Comparison of ENCODE assay signal across 24 cellular contexts in the genomic region with DNA sequence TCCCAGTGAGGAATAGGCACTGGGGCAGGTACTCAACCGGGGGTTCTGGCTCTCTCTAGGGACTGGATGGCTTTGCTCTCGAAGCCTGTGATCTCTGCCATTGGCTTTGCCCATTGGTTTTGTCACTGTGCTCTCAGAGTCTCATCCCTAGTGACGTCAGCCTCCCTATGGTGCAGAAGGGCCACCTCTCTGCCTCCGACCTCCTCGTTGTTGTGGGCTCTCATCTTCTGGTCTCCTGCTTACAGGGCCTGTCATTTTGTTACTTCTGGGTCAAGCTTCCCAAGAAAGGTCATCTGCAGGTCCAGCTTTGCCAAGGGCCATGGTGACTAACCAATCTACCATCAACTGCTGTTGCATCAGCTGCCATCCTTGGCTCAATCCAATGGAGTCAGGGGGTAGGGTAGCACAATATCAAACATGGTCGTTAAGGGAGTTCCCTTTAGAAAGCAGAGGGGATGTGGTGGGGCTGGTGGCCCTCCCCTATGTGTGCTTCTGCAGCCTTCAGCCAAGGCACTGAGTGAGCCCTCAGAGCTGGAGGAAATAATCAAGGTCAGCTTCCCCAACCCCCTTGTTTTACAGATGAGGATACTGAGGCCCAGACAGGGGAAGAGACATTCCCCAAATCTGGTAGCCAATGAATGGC. TPM values are rescaled to one million over a fixed set of nuclear protein-coding genes. Genes with fewer than 3 reads are reported as not detected.
DNase-seq lines count a peak whose midpoint lies in the region; ATAC-seq, FAIRE-seq and TF ChIP-seq lines count a peak whose summit lies in the region.
"Had no signal": no experiment of that assay in that cellular context is flagged by ENCODE, and none has a peak within 500 bp of the region (broad histone marks: within the 10 kb centered on the region; RNA-seq: fewer than 3 reads in every experiment).

No MANE protein-coding gene starts in this region.

- TF ChIP-seq EP300 in H1 (IDR thresholded peaks at IDR 0.05; ENCODE audit: borderline replicate concordance in 1 of 2, low read depth in 2 of 2, low read length in 2 of 2), result no peak

- CTCF ChIA-PET in H1 (lab: Charles Lee; ENCODE audit: partially characterized antibody), result interaction anchor here (0.7 to 13.2 kb wide), 8 partner anchors 9 to 325 kb away, joined by 3 to 176 read pairs (median 7); a partner anchor contains a TSS

- no peak for TF ChIP-seq CTCF in H9 (conservative IDR thresholded peaks at IDR 0.05)
- no peak for TF ChIP-seq CTCF in H1 (IDR thresholded peaks at IDR 0.05; ENCODE audit: control extremely low read depth in 1 of 3, insufficient read depth in 1 of 3, low read depth in 1 of 3, low read length in 3 of 3)
- TF ChIP-seq CTCF in BE2C (IDR thresholded peaks at IDR 0.05; ENCODE audit: low read depth, low read length), result no peak

- H2BK5ac ChIP-seq in H9 (ENCODE audit: insufficient read length, low read length) (no peak overlapping the region), H1 (ENCODE audit: low read depth, low read length) (no peak overlapping the region), neuronal stem cell (ENCODE audit: low read length) (no peak overlapping the region)

- no peak overlapping the region for H4K5ac ChIP-seq in H9 (ENCODE audit: insufficient read length, low read depth, low read length)
- no peak overlapping the region for H4K5ac ChIP-seq in H1 (ENCODE audit: insufficient read length, low read depth, low read length)

- no peak for TF ChIP-seq RAD21 in H1 (IDR thresholded peaks at IDR 0.05 in 1 of 2, conservative IDR thresholded peaks at IDR 0.05 in 1 of 2; ENCODE audit: low read depth in 2 of 2, low read length in 2 of 2)

- H3K79me2 ChIP-seq in H9 (ENCODE audit: insufficient read depth, low read length) (no peaks in the 10 kb centered on the region), H1 (ENCODE audit: control insufficient read depth in 1 of 2, insufficient read depth in 2 of 2, low read length in 2 of 2) (no peaks in the 10 kb centered on the region)

- no peak for FAIRE-seq in H1 (lab: Jason Lieb, UNC)
- FAIRE-seq: A549, GM12891, GM18507 had no signal

- H3K27me3 ChIP-seq in H9 (ENCODE audit: insufficient read depth, low read length) (no peaks in the 10 kb centered on the region), H1 (replicated peaks in 1 of 4; ENCODE audit: control insufficient read depth in 3 of 4, extremely low read depth in 1 of 4, insufficient read depth in 3 of 4, low read length in 3 of 4) (no peaks in the 10 kb centered on the region; a peak in 1 of 7 replicates), neuronal stem cell (ENCODE audit: control insufficient read depth in 3 of 3, insufficient read depth in 3 of 3, low read depth in 1 of 3, low read length in 3 of 3) (no peaks in the 10 kb centered on the region), BE2C (no peaks in the 10 kb centered on the region)

- no peaks in the 10 kb centered on the region for H4K20me1 ChIP-seq in H9 (ENCODE audit: control insufficient read depth, insufficient read depth, insufficient read length)
- no peaks in the 10 kb centered on the region for H4K20me1 ChIP-seq in H1 (replicated peaks in 1 of 2; ENCODE audit: control insufficient read depth in 1 of 2, insufficient read depth in 2 of 2, low read length in 2 of 2)

- no peak overlapping the region for H4K91ac ChIP-seq in H9 (ENCODE audit: insufficient read length, low read depth, low read length)
- no peak overlapping the region for H4K91ac ChIP-seq in H1 (replicated peaks; ENCODE audit: insufficient read length, low read length)
- no peak overlapping the region for H4K91ac ChIP-seq in neuronal stem cell (ENCODE audit: low read depth, low read length, poor library complexity)

- H3K9ac ChIP-seq in H9 (ENCODE audit: extremely low read depth, insufficient read length, low read length) (no peak overlapping the region), H1 (replicated peaks in 1 of 4; ENCODE audit: extremely low read depth in 1 of 4, low read depth in 3 of 4, low read length in 3 of 4) (no peak overlapping the region), neuronal stem cell (ENCODE audit: low read depth, low read length, poor library complexity) (no peak overlapping the region)

- no peak overlapping the region for H2BK12ac ChIP-seq in H9 (ENCODE audit: insufficient read length, low read depth, low read length)
- no peak overlapping the region for H2BK12ac ChIP-seq in H1 (ENCODE audit: low read depth, low read length)
- H2BK12ac ChIP-seq in neuronal stem cell (ENCODE audit: low read length), result no peak overlapping the region

- H3K27ac ChIP-seq in H9 (ENCODE audit: insufficient read length, low read depth, low read length) (no peak overlapping the region), H1 (ENCODE audit: low read depth, low read length) (no peak overlapping the region), neuronal stem cell (replicated peaks; ENCODE audit: low read length) (no peak overlapping the region)
- H3K27ac ChIP-seq: A549 had no signal

- no peak overlapping the region for H3K4me3 Mint-ChIP-seq in H9
- H3K4me3 Mint-ChIP-seq: CD4-positive, alpha-beta memory T cell; HFFc6 had no signal

- no peak for TF ChIP-seq POLR2A in H1 (IDR thresholded peaks at IDR 0.05; ENCODE audit: control extremely low read depth in 1 of 2, low read depth in 2 of 2, low read length in 2 of 2)

- H3K23me2 ChIP-seq in H9 (ENCODE audit: insufficient read length, low read depth, low read length, poor library complexity, severe bottlenecking) (no peaks in the 10 kb centered on the region), H1 (ENCODE audit: low read depth, low read length) (no peaks in the 10 kb centered on the region; the same call in 1 of the 2 replicates)

- intact Hi-C loops in posterior cingulate gyrus (cut with DNase I), result no loop called here

- H3K23ac ChIP-seq in H9 (ENCODE audit: insufficient read length, low read depth, low read length), result no peak overlapping the region
- H3K23ac ChIP-seq in H1 (ENCODE audit: insufficient read length), result no peak overlapping the region
- peak overlapping the region; percentile 17 for H3K23ac ChIP-seq in neuronal stem cell (ENCODE audit: low read depth, low read length, poor library complexity)

- ATAC-seq in HG02678 (IDR thresholded peaks at IDR 0.05; ENCODE audit: unreplicated experiment), result no peak
- ATAC-seq: A549, HCT116 had no signal

- H3K79me1 ChIP-seq in H9 (ENCODE audit: insufficient read depth, low read depth, low read length, poor library complexity, severe bottlenecking), result no peaks in the 10 kb centered on the region
- no peaks in the 10 kb centered on the region for H3K79me1 ChIP-seq in H1 (ENCODE audit: low read depth, low read length)
- no peaks in the 10 kb centered on the region for H3K79me1 ChIP-seq in neuronal stem cell (ENCODE audit: low read depth, low read length)

- no peaks in the 10 kb centered on the region for H3K36me3 ChIP-seq in H1 (ENCODE audit: control insufficient read depth in 2 of 4, insufficient read depth in 4 of 4, low read length in 3 of 4)
- H3K36me3 ChIP-seq in neuronal stem cell (replicated peaks in 1 of 2; ENCODE audit: control insufficient read depth in 2 of 2, insufficient read depth in 2 of 2, low read length in 2 of 2), result no peaks in the 10 kb centered on the region
- H3K36me3 ChIP-seq in BE2C, result no peaks in the 10 kb centered on the region

- H2BK120ac ChIP-seq in H9 (ENCODE audit: low read depth, low read length, poor library complexity, severe bottlenecking) (no peak overlapping the region), H1 (replicated peaks; ENCODE audit: low read depth, low read length) (no peak overlapping the region), neuronal stem cell (ENCODE audit: low read depth, low read length) (no peak overlapping the region)

- peaks cover 4 to 8% of the 10 kb centered on the region in 2 experiments; a peak in 3 of 4 replicates for H3K4me1 Mint-ChIP-seq in H9
- H3K4me1 Mint-ChIP-seq: CD4-positive, alpha-beta memory T cell had no signal

- 0 out of 7 replicates have a peak, but pooled peaks cover 0 to 1% (median 0%) of the 10 kb centered on the region in 3 experiments for H3K36me3 Mint-ChIP-seq in H9 (ENCODE audit: insufficient read depth in 1 of 3, low read depth in 3 of 3)

- H3T11ph ChIP-seq in H9 (ENCODE audit: low read length), result no peak overlapping the region

- peaks cover 0 to 5% of the 10 kb centered on the region in 2 experiments; a peak in 3 of 5 replicates for H3K9me3 Mint-ChIP-seq in H9

- no peak overlapping the region for H3K4me3 ChIP-seq in H1 (ENCODE audit: extremely low read depth in 1 of 4, insufficient read depth in 2 of 4, low read depth in 3 of 4, low read length in 4 of 4)
- no peak overlapping the region for H3K4me3 ChIP-seq in neuronal stem cell (ENCODE audit: low read length in 2 of 2)
- H3K4me3 ChIP-seq in BE2C (ENCODE audit: low read depth, low read length), result no peak overlapping the region
- H3K4me3 ChIP-seq: A549 had no signal

- H3K4me2 ChIP-seq in H9 (ENCODE audit: insufficient read depth, insufficient read length, low read length) (no peak overlapping the region), H1 (ENCODE audit: insufficient read depth in 1 of 2, low read depth in 2 of 2, low read length in 2 of 2) (no peak overlapping the region), neuronal stem cell (ENCODE audit: insufficient read depth, low read length, poor library complexity, severe bottlenecking) (no peak overlapping the region)
- H3K4me2 ChIP-seq: A549 had no signal

- no peak overlapping the region for H2AK5ac ChIP-seq in H9 (ENCODE audit: insufficient read length, low read length)
- no peak overlapping the region for H2AK5ac ChIP-seq in H1 (ENCODE audit: low read depth, low read length)
- peak overlapping the region; percentile 57 for H2AK5ac ChIP-seq in neuronal stem cell (ENCODE audit: low read depth, low read length)

- no peak overlapping the region for H3K27ac Mint-ChIP-seq in H9
- H3K27ac Mint-ChIP-seq: CD4-positive, alpha-beta memory T cell; HFFc6 had no signal

- peak overlapping the region; percentile 57; the same call in 1 of the 2 replicates for H3K14ac ChIP-seq in H9 (ENCODE audit: insufficient read depth, low read length)
- H3K14ac ChIP-seq in H1 (ENCODE audit: insufficient read length), result no peak overlapping the region
- H3K14ac ChIP-seq in neuronal stem cell (ENCODE audit: low read length), result no peak overlapping the region

- DNase-seq in H9 (no peak), HuH-7.5 (ENCODE audit: low spot score) (peak; percentile 3), H1 (ENCODE audit: low read depth in 1 of 2, low spot score in 2 of 2) (no peak), neuronal stem cell (ENCODE audit: low spot score) (no peak), BE2C (no peak), posterior cingulate gyrus (no peak)
- DNase-seq: 8988T; ACHN; AML-193; C1 segment of cervical spinal cord; Calu3; CD4-positive, alpha-beta memory T cell; COR-L47; DMS53; DMS79 treated with DMSO at 0.1 percent for 48 hours; GF-D8; GOT3; H7; HFFc6 had no signal

- H3K18ac ChIP-seq in H9 (ENCODE audit: insufficient read length, low read depth, low read length), result no peak overlapping the region
- no peak overlapping the region for H3K18ac ChIP-seq in H1 (ENCODE audit: extremely low read depth, low read length)
- H3K18ac ChIP-seq in neuronal stem cell (ENCODE audit: low read length), result peak overlapping the region; percentile 16

- no peak overlapping the region for H2BK15ac ChIP-seq in H9 (ENCODE audit: low read depth, low read length)
- no peak overlapping the region for H2BK15ac ChIP-seq in H1 (ENCODE audit: low read length)
- H2BK15ac ChIP-seq in neuronal stem cell (ENCODE audit: low read length), result no peak overlapping the region

- H3K56ac ChIP-seq in H9 (ENCODE audit: insufficient read length, low read depth, low read length), result no peak overlapping the region
- H3K56ac ChIP-seq in H1 (replicated peaks; ENCODE audit: insufficient read length, low read depth, low read length), result no peak overlapping the region

- no CpG with 5 or more reads among the region's 6 CpGs for WGBS in H9 (ENCODE audit: extremely low coverage, insufficient read length, low lambda C conversion rate)
- 85% methylated on average over 6 of the region's 6 CpGs; no CpG with 5 or more reads in 1 of the 2 experiments for WGBS in H1 (ENCODE audit: extremely low coverage in 1 of 2, insufficient coverage in 1 of 2, insufficient read length in 1 of 2, insufficient replicate concordance in 2 of 2, low coverage in 1 of 2, low lambda C conversion rate in 2 of 2, missing lambda C conversion rate in 1 of 2), 2 experiments
- no CpG with 5 or more reads among the region's 6 CpGs for WGBS in neuronal stem cell (ENCODE audit: extremely low coverage in 2 of 2, insufficient read length in 2 of 2, insufficient replicate concordance in 1 of 2), 2 donors

- H2AFZ ChIP-seq in H9 (ENCODE audit: low read length) (no peak overlapping the region), H1 (ENCODE audit: low read length) (no peak overlapping the region), neuronal stem cell (ENCODE audit: low read length) (no peak overlapping the region)

- H3K4ac ChIP-seq in H9 (ENCODE audit: low read depth, low read length), result no peak overlapping the region
- H3K4ac ChIP-seq in H1 (replicated peaks; ENCODE audit: insufficient read length, low read depth, low read length), result no peak overlapping the region
- H3K4ac ChIP-seq in neuronal stem cell (ENCODE audit: low read length), result no peak overlapping the region

- peaks cover 30% of the 10 kb centered on the region for H3K27me3 Mint-ChIP-seq in H9 (ENCODE audit: low read depth)

- H3K4me1 ChIP-seq in H9 (ENCODE audit: insufficient read depth, low read length) (no peaks in the 10 kb centered on the region; the same call in 1 of the 2 replicates), H1 (replicated peaks in 1 of 4; ENCODE audit: control insufficient read depth in 3 of 4, insufficient read depth in 4 of 4, low read length in 3 of 4) (peaks cover 0 to 6% (median 3%) of the 10 kb centered on the region in 4 experiments; a peak in 4 of 7 replicates), neuronal stem cell (ENCODE audit: control insufficient read depth in 2 of 2, insufficient read depth in 1 of 2, low read depth in 1 of 2, low read length in 2 of 2) (peaks cover 0 to 3% of the 10 kb centered on the region in 2 donors), BE2C (no peaks in the 10 kb centered on the region)
- H3K4me1 ChIP-seq: A549 had no signal

- POLR2A ChIA-PET in H1 (lab: Charles Lee; ENCODE audit: partially characterized antibody), result no interaction called here

- no peak overlapping the region for H2BK20ac ChIP-seq in H9 (ENCODE audit: low read depth, low read length, poor library complexity, severe bottlenecking)
- H2BK20ac ChIP-seq in H1 (ENCODE audit: low read length), result 0 out of 2 replicates have a peak overlapping the region, but pooled peaks have one; percentile 35

- no peak overlapping the region for H4K8ac ChIP-seq in H9 (replicated peaks; ENCODE audit: insufficient read length, low read depth, low read length)
- no peak overlapping the region for H4K8ac ChIP-seq in H1 (ENCODE audit: extremely low read depth, insufficient read depth, low read length)
- H4K8ac ChIP-seq in neuronal stem cell (ENCODE audit: low read depth, low read length), result no peak overlapping the region

- H3K9me3 ChIP-seq in H9 (ENCODE audit: control insufficient read depth, low read depth, low read length) (no peaks in the 10 kb centered on the region), H1 (ENCODE audit: insufficient read depth in 2 of 2, low read depth in 1 of 2, low read length in 1 of 2) (no peaks in the 10 kb centered on the region), neuronal stem cell (replicated peaks in 1 of 2; ENCODE audit: control insufficient read depth in 2 of 2, insufficient read depth in 1 of 2, low read depth in 1 of 2, low read length in 2 of 2) (peaks cover 2 to 6% of the 10 kb centered on the region in 2 donors), BE2C (no peaks in the 10 kb centered on the region)

RNA-seq across cellular contexts. Expression of a gene that starts 13.4 kb away (rescaled TPM):
- total RNA-seq in H9 (2021), result 27.8 and 30.2 TPM in 2 replicates
- 23.0 and 23.2 TPM in 2 replicates for total RNA-seq in H1 (2021; fragmentation: NEBNext Ultra II Directional; extraction: Animal tissue kit (Norgen Biotek cat#: 25700))
- 13.0 and 22.7 TPM in 2 replicates for polyA plus RNA-seq in H1 (2011; rRNA removed)
- 12.9 TPM for polyA plus RNA-seq in H1 (2011; cell fraction: cytosol; rRNA removed)
- polyA plus RNA-seq in H1 (2011; cell fraction: nucleus; rRNA removed), result 8.6 TPM
- 8.5 to 13.3 TPM (median 9.9 TPM) in 4 replicates for polyA plus RNA-seq in H1 (2012, experiment 1 of 2)
- 0.59 TPM for polyA plus RNA-seq in H1 (2012, experiment 2 of 2)
- 14.7 TPM for polyA plus RNA-seq in H1 (2013, experiment 1 of 2)
- 16.1 TPM for polyA plus RNA-seq in H1 (2013, experiment 2 of 2)
- 20.8 and 23.0 TPM in 2 replicates for polyA minus RNA-seq in H1 (2011; rRNA and poly(A)+ RNA removed)
- 8.9 TPM for polyA minus RNA-seq in H1 (2011; cell fraction: cytosol; rRNA and poly(A)+ RNA removed)
- polyA minus RNA-seq in H1 (2011; cell fraction: nucleus; rRNA and poly(A)+ RNA removed), result 33.8 TPM
- polyA plus RNA-seq in neuronal stem cell (2013, experiment 1 of 2), result 11.9 TPM
- polyA plus RNA-seq in neuronal stem cell (2013, experiment 2 of 2), result 11.7 TPM
- polyA plus RNA-seq in BE2C (2012; ENCODE audit: insufficient read depth, insufficient read length, low read depth), result 1.8 TPM
